Comparison of ENCODE assay signal across 21 cellular contexts in genomic region chr18:12993439-12993838, GRCh38. TPM values are rescaled to one million over a fixed set of nuclear protein-coding genes. Genes with fewer than 3 reads are reported as not detected.
DNase-seq lines count a peak whose midpoint lies in the region; ATAC-seq and TF ChIP-seq lines count a peak whose summit lies in the region.
"Had no signal": no experiment of that assay in that cellular context is flagged by ENCODE, and none has a peak within 500 bp of the region (broad histone marks: within the 10 kb centered on the region; RNA-seq: fewer than 3 reads in every experiment).

No MANE protein-coding gene starts in this region.

- H3K4me3 ChIP-seq in GM23338 (no peak overlapping the region), iPS-20b (ENCODE audit: low read length) (peak overlapping the region; percentile 94), dorsolateral prefrontal cortex (no peak overlapping the region)
- H3K4me3 ChIP-seq: heart left ventricle had no signal

- POLR2A ChIA-PET in activated CD8-positive, alpha-beta T cell treated with anti-CD3 and anti-CD28 coated beads for 36 hours (lab: Charles Lee), result interaction anchor here (4.9 kb wide), 1 partner anchor 17 kb away, joined by 26 read pairs; no protein-coding TSS in a partner anchor

- no peak overlapping the region for H2AFZ ChIP-seq in GM23338

- H3K9me3 Mint-ChIP-seq in activated CD8-positive, alpha-beta memory T cell treated with anti-CD3 and anti-CD28 coated beads, Interleukin-2, amount 10 ng/mL, durations not matched to agents 7 days and 5 days (ENCODE audit: low read depth), result no peaks in the 10 kb centered on the region
- no peaks in the 10 kb centered on the region; the same call in 2 of the 3 replicates for H3K9me3 Mint-ChIP-seq in GM23338
- H3K9me3 Mint-ChIP-seq in activated CD8-positive, alpha-beta T cell treated with anti-CD3 and anti-CD28 coated beads for 36 hours, result no peaks in the 10 kb centered on the region
- H3K9me3 Mint-ChIP-seq: activated CD4-positive, alpha-beta T cell treated with anti-CD3 and anti-CD28 coated beads, Interleukin-2, amount 10 ng/mL, durations not matched to agents 24 days and 14 days; mesothelial cell of epicardium; naive thymus-derived CD8-positive, alpha-beta T cell had no signal

- no peak for DNase-seq in activated CD8-positive, alpha-beta memory T cell treated with anti-CD3 and anti-CD28 coated beads, Interleukin-2, amount 10 ng/mL, durations not matched to agents 7 days and 5 days
- DNase-seq in activated CD8-positive, alpha-beta memory T cell treated with anti-CD3 and anti-CD28 coated beads, Interleukin-2, amount 50 U/mL, for 48 hours, result no peak
- DNase-seq in GM23338 (ENCODE audit: low spot score) (peak; percentile 15), COR-L47 (lab: John Stamatoyannopoulos, UW) (no peak), dorsolateral prefrontal cortex (no peak), left lobe of liver (ENCODE audit: low spot score) (no peak)
- no peak for DNase-seq in activated CD8-positive, alpha-beta T cell treated with anti-CD3 and anti-CD28 coated beads for 36 hours
- DNase-seq: activated CD4-positive, alpha-beta T cell treated with anti-CD3 and anti-CD28 coated beads, Interleukin-2, amount 10 ng/mL, durations not matched to agents 24 days and 14 days; activated CD8-positive, alpha-beta memory T cell treated with anti-CD3 and anti-CD28 coated beads, Interleukin-2, amount 50 U/mL, for 4 hours; activated gamma-delta T cell treated with Interleukin-2 at 50 U/mL for 16 hours; anterior cingulate cortex; central memory CD4-positive, alpha-beta T cell; heart left ventricle; naive thymus-derived CD8-positive, alpha-beta T cell; NCI-H1694 treated with DMSO at 0.1 percent for 48 hours; NCI-H226; NCI-H748 treated with DMSO at 0.1 percent for 48 hours; SIG-M5 had no signal

- no peak overlapping the region for H3K9ac ChIP-seq in iPS-20b (ENCODE audit: low read depth, low read length)

- H3K36me3 ChIP-seq in GM23338 (ENCODE audit: insufficient read depth) (no peaks in the 10 kb centered on the region), iPS-20b (ENCODE audit: insufficient read depth, low read depth, low read length) (no peaks in the 10 kb centered on the region)

- no peaks in the 10 kb centered on the region for H3K9me3 ChIP-seq in iPS-20b (ENCODE audit: insufficient read depth, low read depth, low read length)
- H3K9me3 ChIP-seq: heart left ventricle had no signal

- H3K4me1 ChIP-seq in GM23338 (ENCODE audit: insufficient read depth), result peaks cover 10% of the 10 kb centered on the region
- H3K4me1 ChIP-seq in iPS-20b (ENCODE audit: insufficient read depth, low read length), result peaks cover 22% of the 10 kb centered on the region

- peaks cover 26% of the 10 kb centered on the region for H3K4me1 Mint-ChIP-seq in activated CD8-positive, alpha-beta memory T cell treated with anti-CD3 and anti-CD28 coated beads, Interleukin-2, amount 10 ng/mL, durations not matched to agents 7 days and 5 days
- peaks cover 9% of the 10 kb centered on the region for H3K4me1 Mint-ChIP-seq in GM23338
- H3K4me1 Mint-ChIP-seq in activated CD8-positive, alpha-beta T cell treated with anti-CD3 and anti-CD28 coated beads for 36 hours (ENCODE audit: low read depth), result peaks cover 19% of the 10 kb centered on the region

- H3K79me2 ChIP-seq in GM23338 (replicated peaks; ENCODE audit: insufficient read depth), result peaks cover 70% of the 10 kb centered on the region

- H3K4me3 Mint-ChIP-seq in activated CD8-positive, alpha-beta memory T cell treated with anti-CD3 and anti-CD28 coated beads, Interleukin-2, amount 10 ng/mL, durations not matched to agents 7 days and 5 days, result peak overlapping the region; percentile 1
- peak overlapping the region; percentile 97; the same call in 1 of the 3 replicates for H3K4me3 Mint-ChIP-seq in GM23338
- H3K4me3 Mint-ChIP-seq in activated CD8-positive, alpha-beta T cell treated with anti-CD3 and anti-CD28 coated beads for 36 hours, result peak overlapping the region; percentile 89

- peaks cover 28% of the 10 kb centered on the region for H4K20me1 ChIP-seq in GM23338 (replicated peaks; ENCODE audit: insufficient read depth)

- no peak for ATAC-seq in activated CD8-positive, alpha-beta memory T cell treated with anti-CD3 and anti-CD28 coated beads, Interleukin-2, amount 10 ng/mL, durations not matched to agents 7 days and 5 days
- ATAC-seq in GM23338, result no peak
- no peak for ATAC-seq in activated CD8-positive, alpha-beta T cell treated with anti-CD3 and anti-CD28 coated beads for 36 hours
- no peak for ATAC-seq in left lobe of liver
- ATAC-seq: heart left ventricle; naive thymus-derived CD8-positive, alpha-beta T cell; sciatic nerve had no signal

- H3K36me3 Mint-ChIP-seq in activated CD8-positive, alpha-beta memory T cell treated with anti-CD3 and anti-CD28 coated beads, Interleukin-2, amount 10 ng/mL, durations not matched to agents 7 days and 5 days, result peaks cover 10% of the 10 kb centered on the region
- H3K36me3 Mint-ChIP-seq in GM23338 (ENCODE audit: low read depth), result no peaks in the 10 kb centered on the region; the same call in 2 of the 3 replicates
- H3K36me3 Mint-ChIP-seq in activated CD8-positive, alpha-beta T cell treated with anti-CD3 and anti-CD28 coated beads for 36 hours (ENCODE audit: low read depth), result peaks cover 15% of the 10 kb centered on the region
- H3K36me3 Mint-ChIP-seq: mesothelial cell of epicardium; naive thymus-derived CD8-positive, alpha-beta T cell had no signal

- H3F3A ChIP-seq in GM23338 (replicated peaks; ENCODE audit: low read depth), result no peaks in the 10 kb centered on the region; the same call in 1 of the 2 replicates

- no peak overlapping the region for H3K27ac Mint-ChIP-seq in activated CD8-positive, alpha-beta memory T cell treated with anti-CD3 and anti-CD28 coated beads, Interleukin-2, amount 10 ng/mL, durations not matched to agents 7 days and 5 days
- no peak overlapping the region for H3K27ac Mint-ChIP-seq in GM23338
- H3K27ac Mint-ChIP-seq in activated CD8-positive, alpha-beta T cell treated with anti-CD3 and anti-CD28 coated beads for 36 hours, result no peak overlapping the region
- H3K27ac Mint-ChIP-seq: activated CD4-positive, alpha-beta T cell treated with anti-CD3 and anti-CD28 coated beads, Interleukin-2, amount 10 ng/mL, durations not matched to agents 24 days and 14 days had no signal

- intact Hi-C loops in activated CD8-positive, alpha-beta T cell treated with anti-CD3 and anti-CD28 coated beads for 36 hours (cut with micrococcal nuclease), result no loop called here
- intact Hi-C loops in dorsolateral prefrontal cortex (cut with DNase I), result loop anchor here in 1 of 2 donors (5.0 to 10.0 kb wide), 3 partner anchors 111 to 639 kb away; partner anchors contain the start of gene PTPN2

- TF ChIP-seq CTCF in GM23338 (conservative IDR thresholded peaks at IDR 0.05; ENCODE audit: low read depth in 2 of 2), result no peak
- no peak for TF ChIP-seq CTCF in activated CD8-positive, alpha-beta T cell treated with anti-CD3 and anti-CD28 coated beads for 36 hours (IDR thresholded peaks at IDR 0.05)
- no peak for TF ChIP-seq CTCF in dorsolateral prefrontal cortex (IDR thresholded peaks at IDR 0.05 in 54 of 56, conservative IDR thresholded peaks at IDR 0.05 in 2 of 56; ENCODE audit: low read depth in 1 of 56, partially characterized antibody in 56 of 56)

- H3K27me3 Mint-ChIP-seq in activated CD8-positive, alpha-beta memory T cell treated with anti-CD3 and anti-CD28 coated beads, Interleukin-2, amount 10 ng/mL, durations not matched to agents 7 days and 5 days, result peaks cover 3% of the 10 kb centered on the region
- H3K27me3 Mint-ChIP-seq in GM23338 (ENCODE audit: insufficient read depth, low read depth, poor library complexity), result peaks cover 12% of the 10 kb centered on the region
- peaks cover 1% of the 10 kb centered on the region for H3K27me3 Mint-ChIP-seq in activated CD8-positive, alpha-beta T cell treated with anti-CD3 and anti-CD28 coated beads for 36 hours
- H3K27me3 Mint-ChIP-seq: activated CD4-positive, alpha-beta T cell treated with anti-CD3 and anti-CD28 coated beads, Interleukin-2, amount 10 ng/mL, durations not matched to agents 24 days and 14 days; naive thymus-derived CD8-positive, alpha-beta T cell had no signal

- no peaks in the 10 kb centered on the region for H3K9me2 ChIP-seq in GM23338 (ENCODE audit: insufficient read depth)

- H3K27ac ChIP-seq in GM23338 (ENCODE audit: low read depth) (no peak overlapping the region), iPS-20b (ENCODE audit: low read length) (no peak overlapping the region), dorsolateral prefrontal cortex (no peak overlapping the region)
- H3K27ac ChIP-seq: heart left ventricle had no signal

- H3K4me2 ChIP-seq in GM23338, result no peak overlapping the region

- CTCF ChIA-PET in activated CD8-positive, alpha-beta memory T cell treated with anti-CD3 and anti-CD28 coated beads, Interleukin-2, amount 10 ng/mL, durations not matched to agents 7 days and 5 days (lab: Charles Lee), result interaction anchor here (1.1 to 1.6 kb wide), 2 partner anchors 10 to 21 kb away, joined by 3 read pairs; no protein-coding TSS in a partner anchor
- CTCF ChIA-PET in activated CD8-positive, alpha-beta T cell treated with anti-CD3 and anti-CD28 coated beads for 36 hours (lab: Charles Lee), result no interaction called here

- H3K27me3 ChIP-seq in GM23338 (ENCODE audit: insufficient read depth), result no peaks in the 10 kb centered on the region
- no peaks in the 10 kb centered on the region for H3K27me3 ChIP-seq in iPS-20b (ENCODE audit: insufficient read depth, low read length)
- no peaks in the 10 kb centered on the region for H3K27me3 ChIP-seq in dorsolateral prefrontal cortex
- H3K27me3 ChIP-seq: heart left ventricle had no signal

TF ChIP-seq in GM23338, 12 proteins besides CTCF, POLR2A, EP300 and RAD21 (continues in another document):
- TF ChIP-seq NANOG (IDR thresholded peaks at IDR 0.05; ENCODE audit: borderline replicate concordance), result no peak
- TF ChIP-seq STAT1 (IDR thresholded peaks at IDR 0.05; ENCODE audit: unreplicated experiment), result no peak

RNA-seq across cellular contexts. Expression of gene CEP192, which starts 2.3 kb away (rescaled TPM):
- 10 to 100 TPM; 36.6 to 57.4 TPM for total RNA-seq in activated CD8-positive, alpha-beta memory T cell treated with anti-CD3 and anti-CD28 coated beads, Interleukin-2, amount 10 ng/mL, durations not matched to agents 7 days and 5 days
- 23.3 and 30.6 TPM in 2 replicates for total RNA-seq in GM23338 (2014; rRNA removed; shearing (Covaris generic))
- polyA plus RNA-seq in GM23338 (2016; fragmentation: Nextera tagmentation; extraction: Ambion mirVana), result 15.2 and 19.9 TPM in 2 replicates
- 10 to 100 TPM; 39.5 to 42.9 TPM for total RNA-seq in activated CD8-positive, alpha-beta T cell treated with anti-CD3 and anti-CD28 coated beads for 36 hours
- total RNA-seq in dorsolateral prefrontal cortex (10 to 100 TPM; 31.3 to 63.5 (median 47.2) TPM), left lobe of liver (9.5 TPM)

RNA-seq across cellular contexts. Expression of gene SEH1L, which starts 45.6 kb away (rescaled TPM):
- 10 to 100 TPM; 50.9 to 66.7 TPM for total RNA-seq in activated CD8-positive, alpha-beta memory T cell treated with anti-CD3 and anti-CD28 coated beads, Interleukin-2, amount 10 ng/mL, durations not matched to agents 7 days and 5 days
- total RNA-seq in GM23338 (2014; rRNA removed; shearing (Covaris generic)), result 72.0 and 95.0 TPM in 2 replicates
- 40.9 and 46.9 TPM in 2 replicates for polyA plus RNA-seq in GM23338 (2016; fragmentation: Nextera tagmentation; extraction: Ambion mirVana)
- 100 to 1,000 TPM; 105 to 110 TPM for total RNA-seq in activated CD8-positive, alpha-beta T cell treated with anti-CD3 and anti-CD28 coated beads for 36 hours
- total RNA-seq in dorsolateral prefrontal cortex (10 to 100 TPM; 28.6 to 78.9 (median 56.1) TPM), left lobe of liver (18.7 TPM)

Comparison
In these comparisons a context has a peak if more than half of its experiments do, and no peak if none do; other contexts are left out.
1. H3K4me3 Mint-ChIP-seq: peak in every context shown above with its lines; median percentile 97 in GM23338; 89 in activated CD8-positive, alpha-beta T cell treated with anti-CD3 and anti-CD28 coated beads for 36 hours; 1 in activated CD8-positive, alpha-beta memory T cell treated with anti-CD3 and anti-CD28 coated beads, Interleukin-2, amount 10 ng/mL, durations not matched to agents 7 days and 5 days.